Comparison of ENCODE assay signal across 28 cellular contexts in genomic region chr11:111112614-111113013, GRCh38.
"Had no signal": no experiment of that assay in that cellular context is flagged by ENCODE, and none has a peak within 500 bp of the region (broad histone marks: within the 10 kb centered on the region; RNA-seq: fewer than 3 reads in every experiment).

No MANE protein-coding gene starts in this region.

- H3K27me3 ChIP-seq: ascending aorta, breast epithelium, cardiac muscle cell, colonic mucosa, esophagus squamous epithelium, gastroesophageal sphincter had no signal

- DNase-seq: activated CD4-positive, alpha-beta memory T cell treated with anti-CD3 and anti-CD28 coated beads for 36 hours; activated CD4-positive, alpha-beta T cell treated with anti-CD3 and anti-CD28 coated beads for 36 hours; activated CD4-positive, alpha-beta T cell treated with anti-CD3 and anti-CD28 coated beads, Interleukin-2, amount 10 ng/mL, durations not matched to agents 24 days and 14 days; activated CD4-positive, CD25-positive, alpha-beta regulatory T cell; activated CD4-positive, CD25-positive, alpha-beta regulatory T cell treated with anti-CD3 and anti-CD28 coated beads, Interleukin-2, amount 50 U/mL, for 72 hours; activated CD8-positive, alpha-beta memory T cell treated with anti-CD3 and anti-CD28 coated beads, Interleukin-2, amount 50 U/mL, for 48 hours; activated gamma-delta T cell; activated naive CD4-positive, alpha-beta T cell; activated naive CD4-positive, alpha-beta T cell treated with anti-CD3 and anti-CD28 coated beads, Interleukin-2, amount 10 ng/mL, durations not matched to agents 7 days and 5 days; activated naive CD8-positive, alpha-beta T cell treated with anti-CD3 and anti-CD28 coated beads, Interleukin-2, amount 10 ng/mL, durations not matched to agents 7 days and 5 days; activated T-cell treated with anti-CD3 and anti-CD28 coated beads for 4 hours; activated T-cell treated with anti-CD3 and anti-CD28 coated beads, Interleukin-2, amount 50 U/mL, for 24 hours; activated T-cell treated with anti-CD3 and anti-CD28 coated beads, Interleukin-2, amount 50 U/mL, for 72 hours; central memory CD4-positive, alpha-beta T cell; cerebellar nuclear complex; colonic mucosa; effector CD8-positive, alpha-beta T cell; esophagus squamous epithelium; foreskin melanocyte; T-helper 2 cell had no signal

- H3K4me3 Mint-ChIP-seq: activated CD4-positive, alpha-beta memory T cell treated with anti-CD3 and anti-CD28 coated beads for 36 hours; activated CD4-positive, alpha-beta T cell treated with anti-CD3 and anti-CD28 coated beads for 36 hours; activated CD4-positive, alpha-beta T cell treated with anti-CD3 and anti-CD28 coated beads, Interleukin-2, amount 10 ng/mL, durations not matched to agents 24 days and 14 days; activated naive CD4-positive, alpha-beta T cell treated with anti-CD3 and anti-CD28 coated beads, Interleukin-2, amount 10 ng/mL, durations not matched to agents 7 days and 5 days; activated naive CD8-positive, alpha-beta T cell treated with anti-CD3 and anti-CD28 coated beads, Interleukin-2, amount 10 ng/mL, durations not matched to agents 7 days and 5 days; activated T-cell treated with anti-CD3 and anti-CD28 coated beads, Interleukin-2, amount 50 U/mL, for 24 hours; activated T-cell treated with anti-CD3 and anti-CD28 coated beads, Interleukin-2, amount 50 U/mL, for 72 hours; brain had no signal

- H3K36me3 ChIP-seq: ascending aorta, breast epithelium, cardiac muscle cell, colonic mucosa, esophagus squamous epithelium, gastroesophageal sphincter had no signal

- H3K9me3 Mint-ChIP-seq: activated CD4-positive, alpha-beta memory T cell treated with anti-CD3 and anti-CD28 coated beads for 36 hours; activated CD4-positive, alpha-beta T cell treated with anti-CD3 and anti-CD28 coated beads, Interleukin-2, amount 10 ng/mL, durations not matched to agents 24 days and 14 days; activated naive CD4-positive, alpha-beta T cell treated with anti-CD3 and anti-CD28 coated beads, Interleukin-2, amount 10 ng/mL, durations not matched to agents 7 days and 5 days; activated naive CD4-positive, alpha-beta T cell treated with anti-CD3 and anti-CD28 coated beads, Interleukin-2, amount 50 U/mL, for 72 hours; activated naive CD8-positive, alpha-beta T cell treated with anti-CD3 and anti-CD28 coated beads, Interleukin-2, amount 10 ng/mL, durations not matched to agents 7 days and 5 days; activated T-cell treated with anti-CD3 and anti-CD28 coated beads, Interleukin-2, amount 50 U/mL, for 24 hours; activated T-cell treated with anti-CD3 and anti-CD28 coated beads, Interleukin-2, amount 50 U/mL, for 72 hours; brain had no signal

- H3K27ac Mint-ChIP-seq: activated CD4-positive, alpha-beta memory T cell treated with anti-CD3 and anti-CD28 coated beads for 36 hours; activated CD4-positive, alpha-beta T cell treated with anti-CD3 and anti-CD28 coated beads for 36 hours; activated CD4-positive, alpha-beta T cell treated with anti-CD3 and anti-CD28 coated beads, Interleukin-2, amount 10 ng/mL, durations not matched to agents 24 days and 14 days; activated naive CD4-positive, alpha-beta T cell treated with anti-CD3 and anti-CD28 coated beads, Interleukin-2, amount 10 ng/mL, durations not matched to agents 7 days and 5 days; activated naive CD4-positive, alpha-beta T cell treated with anti-CD3 and anti-CD28 coated beads, Interleukin-2, amount 50 U/mL, for 72 hours; activated naive CD8-positive, alpha-beta T cell treated with anti-CD3 and anti-CD28 coated beads, Interleukin-2, amount 10 ng/mL, durations not matched to agents 7 days and 5 days; activated T-cell treated with anti-CD3 and anti-CD28 coated beads, Interleukin-2, amount 50 U/mL, for 24 hours; activated T-cell treated with anti-CD3 and anti-CD28 coated beads, Interleukin-2, amount 50 U/mL, for 72 hours; brain had no signal

- H3K4me3 ChIP-seq: ascending aorta, breast epithelium, cardiac muscle cell, colonic mucosa, esophagus squamous epithelium, gastroesophageal sphincter had no signal

- H3K36me3 Mint-ChIP-seq: activated CD4-positive, alpha-beta memory T cell treated with anti-CD3 and anti-CD28 coated beads for 36 hours; activated naive CD4-positive, alpha-beta T cell treated with anti-CD3 and anti-CD28 coated beads, Interleukin-2, amount 10 ng/mL, durations not matched to agents 7 days and 5 days; activated naive CD4-positive, alpha-beta T cell treated with anti-CD3 and anti-CD28 coated beads, Interleukin-2, amount 50 U/mL, for 72 hours; activated naive CD8-positive, alpha-beta T cell treated with anti-CD3 and anti-CD28 coated beads, Interleukin-2, amount 10 ng/mL, durations not matched to agents 7 days and 5 days; brain had no signal

- ATAC-seq: activated CD4-positive, alpha-beta T cell treated with anti-CD3 and anti-CD28 coated beads for 36 hours; activated naive CD4-positive, alpha-beta T cell treated with anti-CD3 and anti-CD28 coated beads, Interleukin-2, amount 50 U/mL, for 72 hours; activated T-cell treated with anti-CD3 and anti-CD28 coated beads, Interleukin-2, amount 50 U/mL, for 72 hours; gastroesophageal sphincter had no signal

- H3K27me3 Mint-ChIP-seq: brain had no signal

- H3K4me1 Mint-ChIP-seq: activated CD4-positive, alpha-beta T cell treated with anti-CD3 and anti-CD28 coated beads, Interleukin-2, amount 10 ng/mL, durations not matched to agents 24 days and 14 days; activated naive CD4-positive, alpha-beta T cell treated with anti-CD3 and anti-CD28 coated beads, Interleukin-2, amount 10 ng/mL, durations not matched to agents 7 days and 5 days; activated naive CD8-positive, alpha-beta T cell treated with anti-CD3 and anti-CD28 coated beads, Interleukin-2, amount 10 ng/mL, durations not matched to agents 7 days and 5 days; brain had no signal

- H3K9me3 ChIP-seq: ascending aorta, breast epithelium, colonic mucosa, esophagus squamous epithelium, gastroesophageal sphincter had no signal

- H3K27ac ChIP-seq: ascending aorta, breast epithelium, cardiac muscle cell, colonic mucosa, epithelial cell of prostate, esophagus squamous epithelium, gastroesophageal sphincter had no signal

- H3K4me1 ChIP-seq: ascending aorta, breast epithelium, colonic mucosa, esophagus squamous epithelium, gastroesophageal sphincter had no signal

- FAIRE-seq: endometrium had no signal
